In genomic region chr2:42128731-42129486, GRCh38 we compare ENCODE assay signal across 9 cellular contexts. TPM values are rescaled to one million over a fixed set of nuclear protein-coding genes. Genes with fewer than 3 reads are reported as not detected.
DNase-seq lines count a peak whose midpoint lies in the region; ATAC-seq, FAIRE-seq and TF ChIP-seq lines count a peak whose summit lies in the region.
"Had no signal": no experiment of that assay in that cellular context is flagged by ENCODE, and none has a peak within 500 bp of the region (broad histone marks: within the 10 kb centered on the region; RNA-seq: fewer than 3 reads in every experiment).

No MANE protein-coding gene starts in this region.

- no peaks in the 10 kb centered on the region for H3F3A ChIP-seq in PC-3 (ENCODE audit: low read length, unreplicated experiment)

- peaks cover 0 to 24% of the 10 kb centered on the region in 2 donors for H3K4me1 ChIP-seq in ascending aorta
- peaks cover 24% of the 10 kb centered on the region for H3K4me1 ChIP-seq in PC-3 (ENCODE audit: insufficient read depth, low read length)

- H3K27me3 ChIP-seq in ascending aorta, result no peaks in the 10 kb centered on the region
- H3K27me3 ChIP-seq in PC-3 (ENCODE audit: low read length), result no peaks in the 10 kb centered on the region

- POLR2A ChIA-PET in activated CD4-positive, alpha-beta memory T cell treated with anti-CD3 and anti-CD28 coated beads, Interleukin-2, amount 10 ng/mL, durations not matched to agents 7 days and 5 days (lab: Charles Lee), result interaction anchor here (1.0 to 7.7 kb wide), 7 partner anchors 11 to 43 kb away, joined by 3 to 240 read pairs (median 11); no protein-coding TSS in a partner anchor
- POLR2A ChIA-PET in PC-3 (lab: Charles Lee; ENCODE audit: unreplicated experiment), result interaction anchor here (0.6 kb wide), 1 partner anchor 373 kb away, joined by 16 read pairs; no protein-coding TSS in a partner anchor

- H3K36me3 Mint-ChIP-seq in activated CD4-positive, alpha-beta memory T cell treated with anti-CD3 and anti-CD28 coated beads, Interleukin-2, amount 10 ng/mL, durations not matched to agents 7 days and 5 days (ENCODE audit: low read depth), result peaks cover 3% of the 10 kb centered on the region
- no peaks in the 10 kb centered on the region for H3K36me3 Mint-ChIP-seq in natural killer cell

- peak; percentile 19 for ATAC-seq in HG03095 (IDR thresholded peaks at IDR 0.05; ENCODE audit: unreplicated experiment)
- no peak for ATAC-seq in natural killer cell
- no peak for ATAC-seq in PC-3

- H3K79me2 ChIP-seq in PC-3 (ENCODE audit: low read length), result no peaks in the 10 kb centered on the region

- no peaks in the 10 kb centered on the region for H3K27me3 Mint-ChIP-seq in activated CD4-positive, alpha-beta memory T cell treated with anti-CD3 and anti-CD28 coated beads, Interleukin-2, amount 10 ng/mL, durations not matched to agents 7 days and 5 days
- H3K27me3 Mint-ChIP-seq in natural killer cell (ENCODE audit: low read depth in 2 of 2), result no peaks in the 10 kb centered on the region

- peak; percentile 93 for DNase-seq in EH (ENCODE audit: low read depth)
- no peak for DNase-seq in activated CD4-positive, alpha-beta memory T cell treated with anti-CD3 and anti-CD28 coated beads, Interleukin-2, amount 10 ng/mL, durations not matched to agents 7 days and 5 days
- no peak for DNase-seq in natural killer cell
- no peak for DNase-seq in ascending aorta (ENCODE audit: low spot score in 2 of 2)
- no peak for DNase-seq in NCI-H1092 treated with DMSO at 0.1 percent for 48 hours (lab: John Stamatoyannopoulos, UW)
- DNase-seq in D721Med (ENCODE audit: insufficient read length, low spot score), result no peak
- no peak for DNase-seq in PC-3

- CTCF ChIA-PET in activated CD4-positive, alpha-beta memory T cell treated with anti-CD3 and anti-CD28 coated beads, Interleukin-2, amount 10 ng/mL, durations not matched to agents 7 days and 5 days (lab: Charles Lee), result interaction anchor here (1.0 to 4.9 kb wide), 6 partner anchors 10 to 34 kb away, joined by 3 to 20 read pairs (median 8); no protein-coding TSS in a partner anchor
- CTCF ChIA-PET in PC-3 (lab: Charles Lee), result no interaction called here

- H3K9me2 ChIP-seq in PC-3 (replicated peaks; ENCODE audit: low read length), result no peaks in the 10 kb centered on the region

- no peak overlapping the region for H3K4me3 ChIP-seq in ascending aorta
- H3K4me3 ChIP-seq in PC-3 (ENCODE audit: low read length), result no peak overlapping the region

- TF ChIP-seq CTCF in natural killer cell (IDR thresholded peaks at IDR 0.05) (no peak), ascending aorta (IDR thresholded peaks at IDR 0.05) (no peak), D721Med (IDR thresholded peaks at IDR 0.05; ENCODE audit: insufficient read depth, missing control alignments) (no peak), PC-3 (conservative IDR thresholded peaks at IDR 0.05; ENCODE audit: low read depth, low read length) (no peak)

- peak overlapping the region; percentile 88 for H3K27ac Mint-ChIP-seq in activated CD4-positive, alpha-beta memory T cell treated with anti-CD3 and anti-CD28 coated beads, Interleukin-2, amount 10 ng/mL, durations not matched to agents 7 days and 5 days
- peak overlapping the region; percentile 74 to 87 for H3K27ac Mint-ChIP-seq in natural killer cell

- no TSS peak for BruUV-seq in PC-3 (replicated peaks; lab: Mats Ljungman, UMichigan)

- no peak overlapping the region for H3K4me2 ChIP-seq in PC-3 (ENCODE audit: low read length)

- intact Hi-C loops in natural killer cell (cut with micrococcal nuclease) (no loop called here), ascending aorta (cut with DNase I) (no loop called here), PC-3 (cut with micrococcal nuclease) (no loop called here)

- H3K9me3 Mint-ChIP-seq in activated CD4-positive, alpha-beta memory T cell treated with anti-CD3 and anti-CD28 coated beads, Interleukin-2, amount 10 ng/mL, durations not matched to agents 7 days and 5 days, result no peaks in the 10 kb centered on the region
- no peaks in the 10 kb centered on the region for H3K9me3 Mint-ChIP-seq in natural killer cell

- H3K4me1 Mint-ChIP-seq in activated CD4-positive, alpha-beta memory T cell treated with anti-CD3 and anti-CD28 coated beads, Interleukin-2, amount 10 ng/mL, durations not matched to agents 7 days and 5 days, result peaks cover 94% of the 10 kb centered on the region
- peaks cover 62 to 63% of the 10 kb centered on the region in 2 donors for H3K4me1 Mint-ChIP-seq in natural killer cell

- FAIRE-seq in D721Med (lab: Jason Lieb, UNC), result no peak

- H3K9me3 ChIP-seq in ascending aorta, result no peaks in the 10 kb centered on the region
- no peaks in the 10 kb centered on the region for H3K9me3 ChIP-seq in PC-3 (ENCODE audit: low read length)

- no peak overlapping the region for H2AFZ ChIP-seq in PC-3 (ENCODE audit: low read length)

- H3K36me3 ChIP-seq in ascending aorta (no peaks in the 10 kb centered on the region), PC-3 (ENCODE audit: low read depth, low read length) (no peaks in the 10 kb centered on the region)

- H4K20me1 ChIP-seq in PC-3 (ENCODE audit: low read length), result no peaks in the 10 kb centered on the region

- H3K27ac ChIP-seq in ascending aorta, result no peak overlapping the region
- H3K27ac ChIP-seq in PC-3 (ENCODE audit: low read length), result no peak overlapping the region
- H3K27ac ChIP-seq: HL-60 had no signal

- H3K4me3 Mint-ChIP-seq in activated CD4-positive, alpha-beta memory T cell treated with anti-CD3 and anti-CD28 coated beads, Interleukin-2, amount 10 ng/mL, durations not matched to agents 7 days and 5 days, result no peak overlapping the region
- H3K4me3 Mint-ChIP-seq in natural killer cell, result peak overlapping the region; percentile 68

- no peak overlapping the region for H3K9ac ChIP-seq in PC-3 (ENCODE audit: low read length)

RNA-seq across cellular contexts. Expression of gene EML4, which starts 40.2 kb away (rescaled TPM):
- total RNA-seq in activated CD4-positive, alpha-beta memory T cell treated with anti-CD3 and anti-CD28 coated beads, Interleukin-2, amount 10 ng/mL, durations not matched to agents 7 days and 5 days, result 100 to 1,000 TPM; 130 to 133 TPM
- total RNA-seq in natural killer cell (100 to 1,000 TPM in 1 of 3 donors, 10 to 100 TPM in 2; 88.4 to 136 (median 91.5) TPM), ascending aorta (25.2 TPM), PC-3 (2014; rRNA removed) (38.1 and 38.3 TPM in 2 replicates)
